In genomic region chr13:92573467-92574057, GRCh38 we compare ENCODE assay signal across 10 cellular contexts.
A peak's percentile ranks its signal among the peaks of the same experiment; 100 is the strongest.
DNase-seq lines count a peak whose midpoint lies in the region; ATAC-seq and TF ChIP-seq lines count a peak whose summit lies in the region.
"Had no signal": no experiment of that assay in that cellular context is flagged by ENCODE, and none has a peak within 500 bp of the region (broad histone marks: within the 10 kb centered on the region; RNA-seq: fewer than 3 reads in every experiment).

No MANE protein-coding gene starts in this region.

- H3K9me3 Mint-ChIP-seq in activated T-helper 2 cell treated with anti-CD3 and anti-CD28 coated beads, Interferon-gamma antibody, Interleukin-2, Interleukin-4, amounts not matched to agents 10 μg/mL and 5 μg/mL and 100 μg/mL, durations not matched to agents 14 hours and 24 hours and 36 hours, result peaks cover 4% of the 10 kb centered on the region
- H3K9me3 Mint-ChIP-seq in CD8-positive, alpha-beta memory T cell, result peaks cover 0 to 15% (median 3%) of the 10 kb centered on the region in 5 donors

- intact Hi-C loops in activated T-helper 2 cell treated with anti-CD3 and anti-CD28 coated beads, Interferon-gamma antibody, Interleukin-2, Interleukin-4, amounts not matched to agents 10 μg/mL and 5 μg/mL and 100 μg/mL, durations not matched to agents 14 hours and 24 hours and 36 hours (cut with micrococcal nuclease), result no loop called here
- intact Hi-C loops in aorta (cut with DNase I), result no loop called here
- intact Hi-C loops in tibial artery (cut with DNase I; ENCODE audit: low total_unique reads), result no loop called here

- 58 to 65% methylated on average over 10 of the region's 10 CpGs for WGBS in aorta, 2 donors

- H3K4me1 Mint-ChIP-seq in activated T-helper 2 cell treated with anti-CD3 and anti-CD28 coated beads, Interferon-gamma antibody, Interleukin-2, Interleukin-4, amounts not matched to agents 10 μg/mL and 5 μg/mL and 100 μg/mL, durations not matched to agents 14 hours and 24 hours and 36 hours (ENCODE audit: low read depth), result no peaks in the 10 kb centered on the region
- no peaks in the 10 kb centered on the region for H3K4me1 Mint-ChIP-seq in CD8-positive, alpha-beta memory T cell

- POLR2A ChIA-PET in CD8-positive, alpha-beta memory T cell (lab: Charles Lee), result no interaction called here

- no peak overlapping the region for H3K27ac Mint-ChIP-seq in activated T-helper 2 cell treated with anti-CD3 and anti-CD28 coated beads, Interferon-gamma antibody, Interleukin-2, Interleukin-4, amounts not matched to agents 10 μg/mL and 5 μg/mL and 100 μg/mL, durations not matched to agents 14 hours and 24 hours and 36 hours
- H3K27ac Mint-ChIP-seq in CD8-positive, alpha-beta memory T cell, result no peak overlapping the region

- H3K9me3 ChIP-seq in aorta (ENCODE audit: control insufficient read depth, low read length) (no peaks in the 10 kb centered on the region), tibial artery (no peaks in the 10 kb centered on the region)
- no peaks in the 10 kb centered on the region for H3K9me3 ChIP-seq in CD8-positive, alpha-beta memory T cell (ENCODE audit: low read length)

- H3K36me3 ChIP-seq in aorta (ENCODE audit: control insufficient read depth in 1 of 2, insufficient read depth in 2 of 2, low read length in 1 of 2) (no peaks in the 10 kb centered on the region), tibial artery (no peaks in the 10 kb centered on the region)
- no peaks in the 10 kb centered on the region for H3K36me3 ChIP-seq in CD8-positive, alpha-beta memory T cell (ENCODE audit: insufficient read depth, low read length)

- in situ Hi-C loops in SK-MEL-5 (cut with HindIII; ENCODE audit: low pct_unique_long_range_greater_than_20kb, low sequenced_read_pairs), result no loop called here

- no peak overlapping the region for H3K27ac ChIP-seq in aorta (ENCODE audit: low read depth in 1 of 2, low read length in 2 of 2)
- no peak overlapping the region for H3K27ac ChIP-seq in CD8-positive, alpha-beta memory T cell (ENCODE audit: low read depth, low read length)
- no peak overlapping the region for H3K27ac ChIP-seq in tibial artery
- H3K27ac ChIP-seq: HL-60, VCaP had no signal

- CTCF ChIA-PET in CD8-positive, alpha-beta memory T cell (lab: Charles Lee), result no interaction called here

- H3K27me3 ChIP-seq in aorta (ENCODE audit: control insufficient read depth in 1 of 2, insufficient read depth in 2 of 2, low read length in 1 of 2) (no peaks in the 10 kb centered on the region), tibial artery (no peaks in the 10 kb centered on the region)
- H3K27me3 ChIP-seq in CD8-positive, alpha-beta memory T cell (ENCODE audit: insufficient read depth, low read length, poor library complexity, severe bottlenecking), result no peaks in the 10 kb centered on the region

- peak; percentile 33 for DNase-seq in D341Med (ENCODE audit: low spot score)
- peak; percentile 72 for DNase-seq in SK-MEL-5 (ENCODE audit: low read depth, low spot score)
- DNase-seq in kidney glomerular epithelial cell (lab: John Stamatoyannopoulos, UW), result peak; percentile 28
- DNase-seq in activated T-helper 2 cell treated with anti-CD3 and anti-CD28 coated beads, Interferon-gamma antibody, Interleukin-2, Interleukin-4, amounts not matched to agents 10 μg/mL and 5 μg/mL and 100 μg/mL, durations not matched to agents 14 hours and 24 hours and 36 hours (ENCODE audit: low spot score), result no peak
- DNase-seq in aorta, result no peak
- DNase-seq in CD8-positive, alpha-beta memory T cell, result no peak
- DNase-seq in tibial artery, result no peak

- H3K4me3 Mint-ChIP-seq in activated T-helper 2 cell treated with anti-CD3 and anti-CD28 coated beads, Interferon-gamma antibody, Interleukin-2, Interleukin-4, amounts not matched to agents 10 μg/mL and 5 μg/mL and 100 μg/mL, durations not matched to agents 14 hours and 24 hours and 36 hours (ENCODE audit: low read depth), result no peak overlapping the region
- H3K4me3 Mint-ChIP-seq in CD8-positive, alpha-beta memory T cell, result no peak overlapping the region

- peak; percentile 73 for ATAC-seq in HG02623 (IDR thresholded peaks at IDR 0.05; ENCODE audit: unreplicated experiment)
- ATAC-seq in aorta (ENCODE audit: low FRiP score), result no peak

- no peak overlapping the region for H3K4me3 ChIP-seq in aorta (ENCODE audit: low read length in 2 of 2)
- no peak overlapping the region for H3K4me3 ChIP-seq in CD8-positive, alpha-beta memory T cell (ENCODE audit: low read length)
- H3K4me3 ChIP-seq in tibial artery, result no peak overlapping the region

- no peaks in the 10 kb centered on the region for H3K4me1 ChIP-seq in aorta (ENCODE audit: control insufficient read depth in 1 of 2, insufficient read depth in 2 of 2, low read length in 2 of 2)
- no peaks in the 10 kb centered on the region for H3K4me1 ChIP-seq in CD8-positive, alpha-beta memory T cell (ENCODE audit: insufficient read depth, low read length)
- H3K4me1 ChIP-seq in tibial artery, result no peaks in the 10 kb centered on the region

- TF ChIP-seq CTCF in tibial artery (IDR thresholded peaks at IDR 0.05), result no peak

- H3K27me3 Mint-ChIP-seq in activated T-helper 2 cell treated with anti-CD3 and anti-CD28 coated beads, Interferon-gamma antibody, Interleukin-2, Interleukin-4, amounts not matched to agents 10 μg/mL and 5 μg/mL and 100 μg/mL, durations not matched to agents 14 hours and 24 hours and 36 hours (ENCODE audit: low read depth), result no peaks in the 10 kb centered on the region
- no peaks in the 10 kb centered on the region for H3K27me3 Mint-ChIP-seq in CD8-positive, alpha-beta memory T cell

- no peaks in the 10 kb centered on the region for H3K36me3 Mint-ChIP-seq in activated T-helper 2 cell treated with anti-CD3 and anti-CD28 coated beads, Interferon-gamma antibody, Interleukin-2, Interleukin-4, amounts not matched to agents 10 μg/mL and 5 μg/mL and 100 μg/mL, durations not matched to agents 14 hours and 24 hours and 36 hours (ENCODE audit: low read depth)
- H3K36me3 Mint-ChIP-seq in CD8-positive, alpha-beta memory T cell, result peaks cover 0 to 1% (median 0%) of the 10 kb centered on the region in 3 donors

Comparison
In these comparisons a context has a peak if more than half of its experiments do, and no peak if none do; other contexts are left out.
1. DNase-seq: peak in D341Med (single experiment), SK-MEL-5 (single experiment) and kidney glomerular epithelial cell (single experiment); none in activated T-helper 2 cell treated with anti-CD3 and anti-CD28 coated beads, Interferon-gamma antibody, Interleukin-2, Interleukin-4, amounts not matched to agents 10 μg/mL and 5 μg/mL and 100 μg/mL, durations not matched to agents 14 hours and 24 hours and 36 hours (single experiment), aorta (0 of 2), CD8-positive, alpha-beta memory T cell (0 of 5) and tibial artery (0 of 2).